Comparison of ENCODE assay signal across 8 cellular contexts in the genomic region with DNA sequence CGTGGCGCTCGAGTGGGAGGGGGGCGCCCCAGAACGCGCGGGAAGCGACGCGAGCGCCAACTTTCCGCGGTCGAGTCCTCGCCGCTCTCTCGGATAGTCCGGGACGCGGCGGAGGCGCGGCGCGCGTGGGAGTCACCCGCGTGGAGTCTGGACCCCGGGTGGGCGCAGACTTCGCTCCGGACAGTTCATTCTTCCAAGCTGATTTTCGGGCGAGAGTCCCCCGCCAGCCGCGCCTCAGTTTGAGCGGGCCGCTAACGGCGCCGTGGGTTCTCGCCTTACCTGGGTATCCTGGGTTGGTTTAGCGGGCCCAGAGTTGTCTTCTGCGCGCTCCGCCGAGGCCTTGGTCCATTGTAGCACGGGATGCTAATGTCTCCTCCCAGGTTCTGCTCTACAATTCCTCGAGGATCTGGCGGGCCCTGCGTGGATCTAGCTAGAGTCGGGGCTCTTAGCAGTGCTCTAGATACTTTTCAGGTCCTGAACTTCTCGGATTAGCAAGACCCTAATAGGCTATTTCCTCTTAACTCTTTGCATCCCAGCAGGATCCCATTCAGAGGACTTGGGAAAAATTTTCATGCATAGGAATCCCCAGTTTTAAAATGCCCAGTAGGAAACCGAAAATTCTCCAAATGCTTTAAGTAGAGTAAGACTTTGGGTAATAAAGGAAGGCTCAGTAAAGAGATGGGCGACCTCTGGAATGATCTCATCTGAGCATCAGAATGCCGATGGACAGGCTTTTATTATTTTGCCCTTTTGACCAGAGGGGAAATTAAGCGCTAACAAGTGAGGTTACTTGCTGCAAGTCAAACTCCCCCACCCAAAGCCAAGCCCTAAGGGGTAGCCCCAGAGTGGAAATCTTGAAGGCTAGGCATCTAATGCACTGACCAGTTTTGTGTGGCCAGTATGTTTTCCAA. TPM values are rescaled to one million over a fixed set of nuclear protein-coding genes. Genes with fewer than 3 reads are reported as not detected.
DNase-seq lines count a peak whose midpoint lies in the region; ATAC-seq and TF ChIP-seq lines count a peak whose summit lies in the region.

No MANE protein-coding gene starts in this region.

- no peak overlapping the region for H3K27ac Mint-ChIP-seq in activated CD8-positive, alpha-beta memory T cell treated with anti-CD3 and anti-CD28 coated beads, Interleukin-2, amount 10 ng/mL, durations not matched to agents 7 days and 5 days
- H3K27ac Mint-ChIP-seq in neural crest cell (ENCODE audit: unreplicated experiment) = peak overlapping the region; percentile 84

- TF ChIP-seq CTCF in AG09309 (IDR thresholded peaks at IDR 0.05; ENCODE audit: control insufficient read depth, insufficient read depth, low read depth, low read length, missing control alignments) (no peak), HL-60 (IDR thresholded peaks at IDR 0.05; ENCODE audit: insufficient read depth, low read length) (no peak), fibroblast of the aortic adventitia (IDR thresholded peaks at IDR 0.05; ENCODE audit: insufficient read depth, low read length) (no peak), neural crest cell (conservative IDR thresholded peaks at IDR 0.05) (no peak)

- H3K4me3 ChIP-seq in AG09309 (ENCODE audit: control insufficient read depth, low read depth, low read length) = peak overlapping the region; percentile 62
- peak overlapping the region; percentile 40 for H3K4me3 ChIP-seq in HL-60 (replicated peaks; ENCODE audit: insufficient read depth, low read length)
- peak overlapping the region; percentile 78 for H3K4me3 ChIP-seq in fibroblast of the aortic adventitia (ENCODE audit: low read depth, low read length)

- DNase-seq in AG09309 (ENCODE audit: low read depth) = no peak
- DNase-seq in HL-60 (ENCODE audit: low read depth in 1 of 2, low spot score in 1 of 2) = no peak
- no peak for DNase-seq in activated CD8-positive, alpha-beta memory T cell treated with anti-CD3 and anti-CD28 coated beads, Interleukin-2, amount 10 ng/mL, durations not matched to agents 7 days and 5 days
- peak; percentile 45 for DNase-seq in fibroblast of the aortic adventitia (ENCODE audit: low read depth)
- peak; percentile 44 for DNase-seq in neural crest cell (ENCODE audit: low read depth, low spot score)
- DNase-seq in NCI-H128 (lab: John Stamatoyannopoulos, UW; ENCODE audit: unreplicated experiment) = no peak

- peaks cover 49% of the 10 kb centered on the region for H3K27me3 ChIP-seq in HL-60 (ENCODE audit: insufficient read depth, poor library complexity, severe bottlenecking)

- peaks cover 6% of the 10 kb centered on the region for H3K4me1 Mint-ChIP-seq in activated CD8-positive, alpha-beta memory T cell treated with anti-CD3 and anti-CD28 coated beads, Interleukin-2, amount 10 ng/mL, durations not matched to agents 7 days and 5 days
- peaks cover 48% of the 10 kb centered on the region for H3K4me1 Mint-ChIP-seq in neural crest cell

- peak overlapping the region; percentile 53 for H3K4me3 Mint-ChIP-seq in activated CD8-positive, alpha-beta memory T cell treated with anti-CD3 and anti-CD28 coated beads, Interleukin-2, amount 10 ng/mL, durations not matched to agents 7 days and 5 days
- peak overlapping the region; percentile 98 for H3K4me3 Mint-ChIP-seq in neural crest cell

- peaks cover 3% of the 10 kb centered on the region for H3K36me3 Mint-ChIP-seq in activated CD8-positive, alpha-beta memory T cell treated with anti-CD3 and anti-CD28 coated beads, Interleukin-2, amount 10 ng/mL, durations not matched to agents 7 days and 5 days
- no peaks in the 10 kb centered on the region for H3K36me3 Mint-ChIP-seq in neural crest cell (ENCODE audit: low read depth)

- H3K27me3 Mint-ChIP-seq in activated CD8-positive, alpha-beta memory T cell treated with anti-CD3 and anti-CD28 coated beads, Interleukin-2, amount 10 ng/mL, durations not matched to agents 7 days and 5 days = peaks cover 66% of the 10 kb centered on the region
- H3K27me3 Mint-ChIP-seq in neural crest cell (ENCODE audit: low read depth) = no peaks in the 10 kb centered on the region

- CTCF ChIA-PET in activated CD8-positive, alpha-beta memory T cell treated with anti-CD3 and anti-CD28 coated beads, Interleukin-2, amount 10 ng/mL, durations not matched to agents 7 days and 5 days (lab: Charles Lee) = interaction anchor here (0.5 to 2.9 kb wide), 3 partner anchors 52 to 322 kb away, joined by 3 to 21 read pairs (median 4); a partner anchor contains a TSS

- ATAC-seq in activated CD8-positive, alpha-beta memory T cell treated with anti-CD3 and anti-CD28 coated beads, Interleukin-2, amount 10 ng/mL, durations not matched to agents 7 days and 5 days = peak; percentile 37
- no peak for ATAC-seq in HG03108 (IDR thresholded peaks at IDR 0.05; ENCODE audit: unreplicated experiment)
- no peak for ATAC-seq in HG03280 (IDR thresholded peaks at IDR 0.05; ENCODE audit: unreplicated experiment)

- no peaks in the 10 kb centered on the region for H3K9me3 Mint-ChIP-seq in activated CD8-positive, alpha-beta memory T cell treated with anti-CD3 and anti-CD28 coated beads, Interleukin-2, amount 10 ng/mL, durations not matched to agents 7 days and 5 days (ENCODE audit: low read depth)
- no peaks in the 10 kb centered on the region for H3K9me3 Mint-ChIP-seq in neural crest cell

- no peak overlapping the region for H3K27ac ChIP-seq in HL-60 (replicated peaks)

RNA-seq across cellular contexts. Expression of a gene that starts 0.5 kb away (rescaled TPM):
- total RNA-seq in activated CD8-positive, alpha-beta memory T cell treated with anti-CD3 and anti-CD28 coated beads, Interleukin-2, amount 10 ng/mL, durations not matched to agents 7 days and 5 days = 1 to 10 TPM; 2.7 to 3.7 TPM
- 4.5 and 21.1 TPM in 2 replicates for total RNA-seq in fibroblast of the aortic adventitia (ENCODE audit: low replicate concordance)
- total RNA-seq in neural crest cell = 143 and 145 TPM in 2 replicates

RNA-seq across cellular contexts. Expression of a gene that starts 17.1 kb away (rescaled TPM):
- not detected for total RNA-seq in activated CD8-positive, alpha-beta memory T cell treated with anti-CD3 and anti-CD28 coated beads, Interleukin-2, amount 10 ng/mL, durations not matched to agents 7 days and 5 days
- not detected in 2 replicates for total RNA-seq in fibroblast of the aortic adventitia (ENCODE audit: low replicate concordance)
- total RNA-seq in neural crest cell = not detected in 2 replicates

Comparison
In these comparisons a context has a peak if more than half of its experiments do, and no peak if none do; other contexts are left out.
1. DNase-seq: peak in fibroblast of the aortic adventitia (single experiment) and neural crest cell (single experiment); none in AG09309 (single experiment), HL-60 (0 of 2), activated CD8-positive, alpha-beta memory T cell treated with anti-CD3 and anti-CD28 coated beads, Interleukin-2, amount 10 ng/mL, durations not matched to agents 7 days and 5 days (single experiment) and NCI-H128 (single experiment).
2. Peak in every context shown above with its lines, with median percentiles within 50 percentile points of each other: H3K4me3 ChIP-seq.